ENCODE assay signal across 8 cellular contexts in the genomic region with DNA sequence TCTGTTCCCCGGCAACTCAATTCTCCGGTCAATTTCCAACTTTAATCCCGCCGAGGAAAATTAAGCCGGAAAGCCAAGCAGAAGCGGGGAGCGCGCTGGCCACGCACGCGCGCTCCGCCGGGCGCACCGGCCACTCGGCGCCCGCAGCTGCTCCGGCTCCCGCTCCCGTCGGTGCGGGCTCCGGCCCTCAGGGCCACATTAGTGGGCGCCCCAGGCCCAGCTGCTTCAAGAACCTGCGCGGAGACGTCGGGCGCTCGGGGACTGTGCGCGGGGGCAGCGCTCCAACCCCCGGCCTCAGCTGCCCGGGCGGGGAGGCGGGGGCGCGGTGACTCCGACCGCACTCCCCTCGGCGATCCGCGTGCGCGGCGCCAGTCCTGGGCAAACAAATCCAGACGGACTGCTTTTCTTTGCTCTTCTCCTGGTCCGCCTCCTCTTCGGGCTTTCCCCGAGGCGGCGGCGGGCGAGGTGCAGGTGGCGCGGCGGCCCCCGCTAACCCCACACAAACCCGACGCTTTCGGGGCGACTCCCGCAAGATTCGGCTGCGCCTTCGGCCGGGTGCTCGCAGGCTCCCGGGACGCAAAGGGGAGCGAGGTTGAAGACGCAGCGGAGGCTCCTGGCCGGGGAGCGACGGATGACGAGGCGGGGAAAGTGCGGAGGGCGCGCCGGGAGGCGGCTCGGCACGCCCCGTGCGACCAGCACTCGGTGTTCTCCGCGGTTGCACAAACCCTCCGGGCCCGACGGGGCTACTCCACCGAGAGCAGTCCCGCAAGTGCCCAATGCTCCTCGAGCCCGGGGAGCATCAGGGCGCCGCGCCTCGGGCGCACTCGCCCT. TPM values are rescaled to one million over a fixed set of nuclear protein-coding genes. Genes with fewer than 3 reads are reported as not detected.
DNase-seq lines count a peak whose midpoint lies in the region; ATAC-seq and TF ChIP-seq lines count a peak whose summit lies in the region.
"Not testable (repeated sequence)": the region's sequence is repeated elsewhere in the genome, so short reads cannot be mapped to it uniquely, and the experiment has no call there.

No MANE protein-coding gene starts in this region.

- not testable (repeated sequence) for H3K79me2 ChIP-seq in parathyroid adenoma

- H3K4me3 ChIP-seq in dorsolateral prefrontal cortex (peak overlapping the region; percentile 55 to 88 (median 78)), parathyroid adenoma (ENCODE audit: low read depth, low read length) (peak overlapping the region; percentile 63)

- H3K27me3 ChIP-seq in dorsolateral prefrontal cortex; parathyroid adenoma (ENCODE audit: control insufficient read depth, insufficient read depth, low read length): not testable (repeated sequence)

- ATAC-seq in HG02852 (IDR thresholded peaks at IDR 0.05; ENCODE audit: unreplicated experiment) = peak; percentile 16

- peak overlapping the region; percentile 77 for H2AFZ ChIP-seq in parathyroid adenoma

- not testable (repeated sequence) for H3K9me3 Mint-ChIP-seq in immature natural killer cell

- peaks cover 11 to 12% of the 10 kb centered on the region in 2 donors for H3K4me1 Mint-ChIP-seq in immature natural killer cell

- H3K27ac ChIP-seq in dorsolateral prefrontal cortex = peak overlapping the region; percentile 51 to 95 (median 89)
- peak overlapping the region; percentile 54 for H3K27ac ChIP-seq in parathyroid adenoma

- H3K4me3 Mint-ChIP-seq in immature natural killer cell = peak overlapping the region; percentile 92 to 98 (median 98)

- in situ Hi-C loops in GM13977 (cut with MboI; ENCODE audit: low pct_unique_long_range_greater_than_20kb, low sequenced_read_pairs, unreplicated experiment) = not testable (repeated sequence)

- H3K27ac Mint-ChIP-seq in immature natural killer cell = peak overlapping the region in 2 of 6 donors; percentile 95 to 96

- intact Hi-C loops in dorsolateral prefrontal cortex (cut with DNase I) = loop anchor here (1.0 to 5.0 kb wide), 2 partner anchors 138 to 166 kb away; no protein-coding TSS in a partner anchor

- peaks cover 8 to 33% (median 18%) of the 10 kb centered on the region in 3 donors for H3K27me3 Mint-ChIP-seq in immature natural killer cell (ENCODE audit: low read depth in 3 of 3)

- H3K36me3 ChIP-seq in parathyroid adenoma (ENCODE audit: control insufficient read depth, insufficient read depth, low read length) = not testable (repeated sequence)

- not testable (repeated sequence) for H3K9ac ChIP-seq in parathyroid adenoma

- not testable (repeated sequence) for H3K36me3 Mint-ChIP-seq in immature natural killer cell

- TF ChIP-seq CTCF in GM13977 (IDR thresholded peaks at IDR 0.05; ENCODE audit: extremely low read depth, insufficient read depth, missing control alignments); parathyroid adenoma (IDR thresholded peaks at IDR 0.05): not testable (repeated sequence)
- TF ChIP-seq CTCF in dorsolateral prefrontal cortex (IDR thresholded peaks at IDR 0.05 in 54 of 56, conservative IDR thresholded peaks at IDR 0.05 in 2 of 56; ENCODE audit: low read depth in 1 of 56, partially characterized antibody in 56 of 56) = peak in 1 of 56 donors; percentile 6

- DNase-seq in GM13977 (ENCODE audit: low spot score) (peak; percentile 23), NCI-H146 (lab: John Stamatoyannopoulos, UW) (peak; percentile 31), dorsolateral prefrontal cortex (peak in 6 of 10 donors; percentile 16 to 62 (median 47)), immature natural killer cell (peak; percentile 49 to 51 (median 50)), ureter (ENCODE audit: low spot score) (peak; percentile 71)
- peak; percentile 70 for DNase-seq in activated CD8-positive, alpha-beta memory T cell treated with anti-CD3 and anti-CD28 coated beads for 24 hours

- H3K4me1 ChIP-seq in parathyroid adenoma = not testable (repeated sequence)

- H3K9me3 ChIP-seq in parathyroid adenoma (ENCODE audit: control insufficient read depth, low read length) = not testable (repeated sequence)

- peak overlapping the region; percentile 63 for H3K4me2 ChIP-seq in parathyroid adenoma (ENCODE audit: low read length)

RNA-seq across cellular contexts. Expression of gene TLE1, which starts 0.9 kb away (rescaled TPM):
- total RNA-seq in dorsolateral prefrontal cortex = 10 to 100 TPM; 21.6 to 65.6 (median 42.8) TPM
- 10 to 100 TPM; 63.9 to 97.9 (median 77.0) TPM for polyA plus RNA-seq in immature natural killer cell
- total RNA-seq in ureter = 74.0 TPM

Comparison
In these comparisons a context has a peak if more than half of its experiments do, and no peak if none do; other contexts are left out.
1. Peak in every context shown above with its lines: DNase-seq, ATAC-seq, H3K4me3 ChIP-seq and H3K27ac ChIP-seq.